Comparison of ENCODE assay signal across 27 cellular contexts in genomic region chr3:143447491-143447890, GRCh38.
"Had no signal": no experiment of that assay in that cellular context is flagged by ENCODE, and none has a peak within 500 bp of the region (broad histone marks: within the 10 kb centered on the region; RNA-seq: fewer than 3 reads in every experiment).

No MANE protein-coding gene starts in this region.

- H3K9me3 ChIP-seq: esophagus squamous epithelium, gastrocnemius medialis, heart right ventricle, left lung, lower lobe of right lung had no signal

- H3K27ac ChIP-seq: epithelial cell of prostate, esophagus squamous epithelium, gastrocnemius medialis, heart right ventricle, left lung, lower lobe of right lung had no signal

- H3K4me3 ChIP-seq: esophagus squamous epithelium, gastrocnemius medialis, heart right ventricle, left lung, lower lobe of right lung had no signal

- H3K27me3 Mint-ChIP-seq: dendritic cell treated with granulocyte-macrophage colony-stimulating factor and Interleukin-4, amounts not matched to agents 40 ng/mL and 50 ng/mL, for 4 days; effector memory CD8-positive, alpha-beta T cell; memory B cell; naive thymus-derived CD4-positive, alpha-beta T cell had no signal

- H3K27me3 ChIP-seq: esophagus squamous epithelium, gastrocnemius medialis, heart right ventricle, left lung had no signal

- H3K4me3 Mint-ChIP-seq: dendritic cell treated with granulocyte-macrophage colony-stimulating factor and Interleukin-4, amounts not matched to agents 40 ng/mL and 50 ng/mL, for 4 days; effector memory CD8-positive, alpha-beta T cell; endodermal cell; memory B cell; naive thymus-derived CD4-positive, alpha-beta T cell had no signal

- H3K27ac Mint-ChIP-seq: dendritic cell treated with granulocyte-macrophage colony-stimulating factor and Interleukin-4, amounts not matched to agents 40 ng/mL and 50 ng/mL, for 4 days; effector memory CD8-positive, alpha-beta T cell; endodermal cell; memory B cell; naive thymus-derived CD4-positive, alpha-beta T cell had no signal

- DNase-seq: cortex of kidney; effector CD8-positive, alpha-beta T cell; effector memory CD8-positive, alpha-beta T cell; endodermal cell; erythroblast; esophagus squamous epithelium; foreskin fibroblast; foreskin melanocyte; gastrocnemius medialis; glutamatergic neuron; head of caudate nucleus; heart right ventricle; hippocampal formation; left cardiac atrium; left lung; left ventricle myocardium superior; lower lobe of right lung; mesendoderm; midbrain; naive thymus-derived CD4-positive, alpha-beta T cell had no signal

- H3K4me1 Mint-ChIP-seq: endodermal cell had no signal

- FAIRE-seq: colon, endometrium, islet of Langerhans had no signal

- ATAC-seq: effector memory CD8-positive, alpha-beta T cell; esophagus mucosa; gastrocnemius medialis; heart right ventricle; left cardiac atrium; left lung; left ventricle myocardium superior; lower lobe of right lung; naive thymus-derived CD4-positive, alpha-beta T cell had no signal

- H3K36me3 ChIP-seq: esophagus squamous epithelium, gastrocnemius medialis, heart right ventricle, left lung, lower lobe of right lung had no signal

- H3K9me3 Mint-ChIP-seq: dendritic cell treated with granulocyte-macrophage colony-stimulating factor and Interleukin-4, amounts not matched to agents 40 ng/mL and 50 ng/mL, for 4 days; effector memory CD8-positive, alpha-beta T cell; endodermal cell; memory B cell had no signal
